16 cellular contexts compared by ENCODE assay signal in the genomic region with DNA sequence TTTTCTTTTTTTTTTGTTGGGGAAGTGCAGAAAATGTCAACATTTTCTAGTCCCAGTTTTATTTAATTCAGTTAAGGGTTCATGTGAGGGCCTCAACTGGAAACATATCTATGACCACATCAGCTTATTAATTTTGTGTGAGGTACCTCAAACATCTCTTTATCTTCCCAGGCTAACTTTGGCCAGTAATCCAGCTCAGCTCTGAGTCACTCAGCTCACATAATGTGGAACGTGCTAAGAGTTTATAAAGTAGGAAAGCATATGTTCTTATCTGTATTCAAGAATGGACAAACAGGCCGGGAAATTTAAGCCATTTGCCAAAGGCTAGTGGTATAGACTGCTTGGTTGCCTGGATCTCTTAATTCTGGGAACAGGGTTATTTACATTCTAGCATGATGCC.
DNase-seq lines count a peak whose midpoint lies in the region; ATAC-seq and TF ChIP-seq lines count a peak whose summit lies in the region.
"Had no signal": no experiment of that assay in that cellular context is flagged by ENCODE, and none has a peak within 500 bp of the region (broad histone marks: within the 10 kb centered on the region; RNA-seq: fewer than 3 reads in every experiment).

No MANE protein-coding gene starts in this region.

- CTCF ChIA-PET in AG04449 (lab: Yijun Ruan, JAX), result interaction anchor here (1.5 kb wide), 1 partner anchor 119 kb away, joined by 7 read pairs; the partner anchor contains the start of gene INSYN2B

- DNase-seq in AG04449 (ENCODE audit: low read depth, low spot score), result peak; percentile 77
- DNase-seq in GM04504 (ENCODE audit: low read depth), result peak; percentile 76
- DNase-seq in adipocyte (ENCODE audit: low read depth), result peak; percentile 63
- DNase-seq in foreskin fibroblast, result peak; percentile 50 to 76
- no peak for DNase-seq in activated CD8-positive, alpha-beta memory T cell treated with anti-CD3 and anti-CD28 coated beads, Interleukin-2, amount 50 U/mL, for 48 hours
- DNase-seq in upper lobe of right lung, result no peak
- DNase-seq in Kasumi-1 (lab: John Stamatoyannopoulos, UW), result no peak
- DNase-seq: activated CD4-positive, alpha-beta memory T cell treated with anti-CD3 and anti-CD28 coated beads for 36 hours; activated naive CD8-positive, alpha-beta T cell treated with anti-CD3 and anti-CD28 coated beads, Interleukin-2, amount 50 U/mL, for 24 hours; DMS 273 treated with DMSO at 0.1 percent for 48 hours; GOT3; left ventricle myocardium superior; naive thymus-derived CD4-positive, alpha-beta T cell had no signal

- no peak overlapping the region for H3K27ac ChIP-seq in upper lobe of right lung
- H3K27ac ChIP-seq: tibial nerve had no signal

- no peaks in the 10 kb centered on the region for H3K9me3 ChIP-seq in adipocyte (ENCODE audit: control insufficient read depth, low read length)
- no peaks in the 10 kb centered on the region for H3K9me3 ChIP-seq in upper lobe of right lung
- H3K9me3 ChIP-seq: tibial nerve had no signal

- H3K9ac ChIP-seq in adipocyte (ENCODE audit: low read length), result no peak overlapping the region

- intact Hi-C loops in upper lobe of right lung (cut with DNase I), result no loop called here

- H3K36me3 ChIP-seq in adipocyte (ENCODE audit: control insufficient read depth, insufficient read depth, low read length, severe bottlenecking) (no peaks in the 10 kb centered on the region), upper lobe of right lung (no peaks in the 10 kb centered on the region)
- H3K36me3 ChIP-seq: tibial nerve had no signal

- TF ChIP-seq CTCF in AG04449 (IDR thresholded peaks at IDR 0.05; ENCODE audit: insufficient read depth, low read length, missing control alignments) (no peak), foreskin fibroblast (IDR thresholded peaks at IDR 0.05; ENCODE audit: low read depth, low read length) (no peak), upper lobe of right lung (IDR thresholded peaks at IDR 0.05) (no peak)

- H3K4me1 ChIP-seq in adipocyte (ENCODE audit: control insufficient read depth, insufficient read depth, low read length), result peaks cover 1% of the 10 kb centered on the region
- H3K4me1 ChIP-seq in upper lobe of right lung, result no peaks in the 10 kb centered on the region
- H3K4me1 ChIP-seq: tibial nerve had no signal

- H3K27me3 ChIP-seq in adipocyte (replicated peaks; ENCODE audit: control insufficient read depth, insufficient read depth, low read length) (no peaks in the 10 kb centered on the region), upper lobe of right lung (no peaks in the 10 kb centered on the region)
- H3K27me3 ChIP-seq: tibial nerve had no signal

- no peak for ATAC-seq in upper lobe of right lung
- no peak for ATAC-seq in HG03025 (IDR thresholded peaks at IDR 0.05; ENCODE audit: low FRiP score, unreplicated experiment)
- ATAC-seq: activated naive CD8-positive, alpha-beta T cell treated with anti-CD3 and anti-CD28 coated beads, Interleukin-2, amount 50 U/mL, for 24 hours; esophagus mucosa; left ventricle myocardium superior; naive thymus-derived CD4-positive, alpha-beta T cell had no signal

- H3K4me3 ChIP-seq in AG04449 (ENCODE audit: low read depth, low read length) (no peak overlapping the region), adipocyte (ENCODE audit: low read length) (no peak overlapping the region), foreskin fibroblast (ENCODE audit: low read depth in 1 of 2, low read length in 2 of 2) (no peak overlapping the region), upper lobe of right lung (no peak overlapping the region)
- H3K4me3 ChIP-seq: tibial nerve had no signal

- POLR2A ChIA-PET in AG04449 (lab: Yijun Ruan, JAX), result interaction anchor here (0.6 kb wide), 1 partner anchor 156 kb away, joined by 3 read pairs; no protein-coding TSS in a partner anchor

Comparison
In these comparisons a context has a peak if more than half of its experiments do, and no peak if none do; other contexts are left out.
1. DNase-seq: peak in AG04449 (single experiment), GM04504 (single experiment), adipocyte (single experiment) and foreskin fibroblast (2 of 2); none in activated CD8-positive, alpha-beta memory T cell treated with anti-CD3 and anti-CD28 coated beads, Interleukin-2, amount 50 U/mL, for 48 hours (single experiment), upper lobe of right lung (single experiment) and Kasumi-1 (0 of 2).